In the genomic region with DNA sequence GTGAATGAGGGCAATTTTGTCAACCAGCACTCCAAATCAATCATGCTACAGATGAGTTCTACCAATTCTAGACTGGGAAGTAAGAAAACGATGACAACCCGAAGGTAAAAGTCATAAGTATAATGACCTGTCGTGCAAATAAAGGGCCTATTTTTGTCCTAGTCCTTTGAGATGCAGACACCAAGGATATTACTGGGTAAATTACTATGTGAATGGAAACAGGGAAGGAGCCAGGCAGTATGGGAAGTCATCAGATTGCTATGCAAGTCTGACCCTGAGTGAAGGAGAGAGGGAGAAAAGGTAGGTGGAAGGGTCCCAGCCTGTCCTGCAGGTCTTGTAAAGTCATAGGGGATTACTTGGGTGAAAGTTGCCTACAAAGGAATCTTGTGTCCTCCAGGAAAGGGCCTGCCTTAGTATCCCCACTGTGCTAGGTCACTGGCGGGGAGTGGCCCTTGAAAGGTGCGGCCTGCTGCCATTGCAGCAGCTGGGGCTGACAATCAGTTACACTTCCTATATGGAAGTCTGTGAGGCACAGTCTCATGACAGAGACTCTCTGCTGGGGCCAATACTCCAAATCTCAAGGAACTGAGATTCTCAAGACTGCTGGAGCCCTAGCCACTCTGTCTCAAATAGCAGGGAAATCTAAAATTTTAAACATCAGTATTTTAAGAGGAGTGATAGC, we compare ENCODE assay signal across 16 cellular contexts.
A peak's percentile ranks its signal among the peaks of the same experiment; 100 is the strongest.
DNase-seq lines count a peak whose midpoint lies in the region; ATAC-seq and TF ChIP-seq lines count a peak whose summit lies in the region.
"Had no signal": no experiment of that assay in that cellular context is flagged by ENCODE, and none has a peak within 500 bp of the region (broad histone marks: within the 10 kb centered on the region; RNA-seq: fewer than 3 reads in every experiment).

No MANE protein-coding gene starts in this region.

- H4K20me1 ChIP-seq in PC-3 (ENCODE audit: low read length) (no peaks in the 10 kb centered on the region), neural cell (ENCODE audit: insufficient read depth) (no peaks in the 10 kb centered on the region)

- TF ChIP-seq CTCF in PC-3 (conservative IDR thresholded peaks at IDR 0.05; ENCODE audit: low read depth, low read length) (no peak), esophagus squamous epithelium (IDR thresholded peaks at IDR 0.05) (no peak), neural cell (IDR thresholded peaks at IDR 0.05; ENCODE audit: poor library complexity, severe bottlenecking) (no peak), tibial artery (IDR thresholded peaks at IDR 0.05) (no peak)

- POLR2A ChIA-PET in PC-3 (lab: Charles Lee; ENCODE audit: unreplicated experiment), result no interaction called here

- H2AFZ ChIP-seq in PC-3 (ENCODE audit: low read length), result no peak overlapping the region
- H2AFZ ChIP-seq in neural cell (ENCODE audit: low read depth, low read length), result no peak overlapping the region

- H3K4me3 ChIP-seq in PC-3 (ENCODE audit: low read length) (no peak overlapping the region), esophagus squamous epithelium (no peak overlapping the region), neural cell (ENCODE audit: low read length) (peak overlapping the region; percentile 44), tibial artery (peak overlapping the region; percentile 37 to 38)
- H3K4me3 ChIP-seq: GM12878 had no signal

- intact Hi-C loops in PC-3 (cut with micrococcal nuclease), result no loop called here
- intact Hi-C loops in esophagus squamous epithelium (cut with DNase I), result loop anchor here (10.0 kb wide), 1 partner anchor 378 kb away; no protein-coding TSS in a partner anchor
- intact Hi-C loops in tibial artery (cut with DNase I; ENCODE audit: low total_unique reads), result no loop called here

- H3K4me3 Mint-ChIP-seq in activated CD8-positive, alpha-beta memory T cell treated with anti-CD3 and anti-CD28 coated beads, Interleukin-2, amount 10 ng/mL, durations not matched to agents 7 days and 5 days, result no peak overlapping the region
- H3K4me3 Mint-ChIP-seq: B cell, neural crest cell had no signal

- TF ChIP-seq EP300 in neural cell (conservative IDR thresholded peaks at IDR 0.05; ENCODE audit: poor library complexity, severe bottlenecking), result peak; percentile 78

- peak overlapping the region; percentile 19; the same call in 1 of the 2 replicates for H3K4me2 ChIP-seq in PC-3 (ENCODE audit: low read length)
- H3K4me2 ChIP-seq in neural cell (ENCODE audit: low read length), result no peak overlapping the region

- WGBS in esophagus squamous epithelium, 2 donors, result 67 to 85% methylated on average over 5 of the region's 5 CpGs

- ATAC-seq in PC-3, result peak; percentile 10; the same call in 1 of the 2 replicates
- ATAC-seq in activated CD8-positive, alpha-beta memory T cell treated with anti-CD3 and anti-CD28 coated beads, Interleukin-2, amount 10 ng/mL, durations not matched to agents 7 days and 5 days, result no peak
- no peak for ATAC-seq in HG02759 (IDR thresholded peaks at IDR 0.05; ENCODE audit: unreplicated experiment)
- no peak for ATAC-seq in GM18873 (IDR thresholded peaks at IDR 0.05; ENCODE audit: low FRiP score, unreplicated experiment)
- ATAC-seq: GM12878 had no signal

- H3K79me2 ChIP-seq in PC-3 (ENCODE audit: low read length) (no peaks in the 10 kb centered on the region), neural cell (replicated peaks; ENCODE audit: insufficient read depth, low read length) (no peaks in the 10 kb centered on the region)

- H3K27ac ChIP-seq in PC-3 (ENCODE audit: low read length) (no peak overlapping the region), esophagus squamous epithelium (peak overlapping the region in 3 of 4 donors; percentile 25 to 72 (median 31)), neural cell (ENCODE audit: low read length) (peak overlapping the region; percentile 51), tibial artery (peak overlapping the region; percentile 51 to 52)

- no peak for TF ChIP-seq POLR2A in esophagus squamous epithelium (IDR thresholded peaks at IDR 0.05)

- CTCF ChIA-PET in PC-3 (lab: Charles Lee), result no interaction called here
- CTCF ChIA-PET in activated CD8-positive, alpha-beta memory T cell treated with anti-CD3 and anti-CD28 coated beads, Interleukin-2, amount 10 ng/mL, durations not matched to agents 7 days and 5 days (lab: Charles Lee), result interaction anchor here (1.2 kb wide), 1 partner anchor 9 kb away, joined by 3 read pairs; no protein-coding TSS in a partner anchor

- peaks cover 31% of the 10 kb centered on the region for H3K36me3 Mint-ChIP-seq in activated CD8-positive, alpha-beta memory T cell treated with anti-CD3 and anti-CD28 coated beads, Interleukin-2, amount 10 ng/mL, durations not matched to agents 7 days and 5 days

- H3F3A ChIP-seq in PC-3 (ENCODE audit: low read length, unreplicated experiment) (no peaks in the 10 kb centered on the region), neural cell (ENCODE audit: insufficient read depth, low read length, poor library complexity, severe bottlenecking) (peaks cover 4% of the 10 kb centered on the region)

- no peaks in the 10 kb centered on the region for H3K27me3 Mint-ChIP-seq in activated CD8-positive, alpha-beta memory T cell treated with anti-CD3 and anti-CD28 coated beads, Interleukin-2, amount 10 ng/mL, durations not matched to agents 7 days and 5 days
- H3K27me3 Mint-ChIP-seq: B cell had no signal

- H3K27me3 ChIP-seq in PC-3 (ENCODE audit: low read length), result no peaks in the 10 kb centered on the region
- no peaks in the 10 kb centered on the region for H3K27me3 ChIP-seq in esophagus squamous epithelium
- H3K27me3 ChIP-seq in neural cell (ENCODE audit: insufficient read depth, low read depth, low read length), result no peaks in the 10 kb centered on the region
- no peaks in the 10 kb centered on the region for H3K27me3 ChIP-seq in tibial artery

- H3K4me1 Mint-ChIP-seq in activated CD8-positive, alpha-beta memory T cell treated with anti-CD3 and anti-CD28 coated beads, Interleukin-2, amount 10 ng/mL, durations not matched to agents 7 days and 5 days, result peaks cover 12% of the 10 kb centered on the region
- H3K4me1 Mint-ChIP-seq: B cell had no signal

- no peak for TF ChIP-seq RAD21 in neural cell (conservative IDR thresholded peaks at IDR 0.05)

- H3K36me3 ChIP-seq in PC-3 (ENCODE audit: low read depth, low read length) (no peaks in the 10 kb centered on the region), esophagus squamous epithelium (no peaks in the 10 kb centered on the region), neural cell (ENCODE audit: insufficient read depth, low read length) (peaks cover 4% of the 10 kb centered on the region), tibial artery (no peaks in the 10 kb centered on the region)

- H3K27ac Mint-ChIP-seq in activated CD8-positive, alpha-beta memory T cell treated with anti-CD3 and anti-CD28 coated beads, Interleukin-2, amount 10 ng/mL, durations not matched to agents 7 days and 5 days, result no peak overlapping the region
- H3K27ac Mint-ChIP-seq: B cell had no signal

- H3K9me2 ChIP-seq in PC-3 (replicated peaks; ENCODE audit: low read length) (no peaks in the 10 kb centered on the region), neural cell (ENCODE audit: insufficient read depth, low read length) (no peaks in the 10 kb centered on the region)

- BruUV-seq in PC-3 (replicated peaks; lab: Mats Ljungman, UMichigan), result no TSS peak

- H3K9ac ChIP-seq in PC-3 (ENCODE audit: low read length) (no peak overlapping the region), neural cell (ENCODE audit: low read length) (peak overlapping the region; percentile 10)

- H3K9me3 ChIP-seq in PC-3 (ENCODE audit: low read length), result no peaks in the 10 kb centered on the region
- H3K9me3 ChIP-seq in esophagus squamous epithelium, result no peaks in the 10 kb centered on the region
- H3K9me3 ChIP-seq in neural cell (ENCODE audit: low read length), result no peaks in the 10 kb centered on the region
- no peaks in the 10 kb centered on the region for H3K9me3 ChIP-seq in tibial artery

- peaks cover 5% of the 10 kb centered on the region; the same call in 1 of the 2 replicates for H3K4me1 ChIP-seq in PC-3 (ENCODE audit: insufficient read depth, low read length)
- peaks cover 0 to 15% (median 0%) of the 10 kb centered on the region in 3 donors for H3K4me1 ChIP-seq in esophagus squamous epithelium
- peaks cover 0 to 21% (median 8%) of the 10 kb centered on the region in 4 donors for H3K4me1 ChIP-seq in tibial artery

- DNase-seq in PC-3 (no peak), esophagus squamous epithelium (lab: John Stamatoyannopoulos, UW) (no peak), tibial artery (no peak), NCI-H526 (lab: John Stamatoyannopoulos, UW) (no peak)
- DNase-seq in activated CD8-positive, alpha-beta memory T cell treated with anti-CD3 and anti-CD28 coated beads, Interleukin-2, amount 10 ng/mL, durations not matched to agents 7 days and 5 days, result no peak
- DNase-seq: activated CD4-positive, CD25-positive, alpha-beta regulatory T cell; mammary epithelial cell; NCI-H1436; SHP77; T-helper 2 cell had no signal

- no peaks in the 10 kb centered on the region for H3K9me3 Mint-ChIP-seq in activated CD8-positive, alpha-beta memory T cell treated with anti-CD3 and anti-CD28 coated beads, Interleukin-2, amount 10 ng/mL, durations not matched to agents 7 days and 5 days (ENCODE audit: low read depth)
- H3K9me3 Mint-ChIP-seq: neural crest cell had no signal

TF ChIP-seq in neural cell, 6 proteins besides CTCF, POLR2A, EP300 and RAD21 (continues in another document):
- TF ChIP-seq, protein P1, sequence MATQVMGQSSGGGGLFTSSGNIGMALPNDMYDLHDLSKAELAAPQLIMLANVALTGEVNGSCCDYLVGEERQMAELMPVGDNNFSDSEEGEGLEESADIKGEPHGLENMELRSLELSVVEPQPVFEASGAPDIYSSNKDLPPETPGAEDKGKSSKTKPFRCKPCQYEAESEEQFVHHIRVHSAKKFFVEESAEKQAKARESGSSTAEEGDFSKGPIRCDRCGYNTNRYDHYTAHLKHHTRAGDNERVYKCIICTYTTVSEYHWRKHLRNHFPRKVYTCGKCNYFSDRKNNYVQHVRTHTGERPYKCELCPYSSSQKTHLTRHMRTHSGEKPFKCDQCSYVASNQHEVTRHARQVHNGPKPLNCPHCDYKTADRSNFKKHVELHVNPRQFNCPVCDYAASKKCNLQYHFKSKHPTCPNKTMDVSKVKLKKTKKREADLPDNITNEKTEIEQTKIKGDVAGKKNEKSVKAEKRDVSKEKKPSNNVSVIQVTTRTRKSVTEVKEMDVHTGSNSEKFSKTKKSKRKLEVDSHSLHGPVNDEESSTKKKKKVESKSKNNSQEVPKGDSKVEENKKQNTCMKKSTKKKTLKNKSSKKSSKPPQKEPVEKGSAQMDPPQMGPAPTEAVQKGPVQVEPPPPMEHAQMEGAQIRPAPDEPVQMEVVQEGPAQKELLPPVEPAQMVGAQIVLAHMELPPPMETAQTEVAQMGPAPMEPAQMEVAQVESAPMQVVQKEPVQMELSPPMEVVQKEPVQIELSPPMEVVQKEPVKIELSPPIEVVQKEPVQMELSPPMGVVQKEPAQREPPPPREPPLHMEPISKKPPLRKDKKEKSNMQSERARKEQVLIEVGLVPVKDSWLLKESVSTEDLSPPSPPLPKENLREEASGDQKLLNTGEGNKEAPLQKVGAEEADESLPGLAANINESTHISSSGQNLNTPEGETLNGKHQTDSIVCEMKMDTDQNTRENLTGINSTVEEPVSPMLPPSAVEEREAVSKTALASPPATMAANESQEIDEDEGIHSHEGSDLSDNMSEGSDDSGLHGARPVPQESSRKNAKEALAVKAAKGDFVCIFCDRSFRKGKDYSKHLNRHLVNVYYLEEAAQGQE (IDR thresholded peaks at IDR 0.05; ENCODE audit: borderline replicate concordance), result peak; percentile 26
- TF ChIP-seq POLR2AphosphoS5 (IDR thresholded peaks at IDR 0.05), result peak; percentile 59

Comparison
In these comparisons a context has a peak if more than half of its experiments do, and no peak if none do; other contexts are left out.
1. H3K4me3 ChIP-seq: peak in neural cell (single experiment) and tibial artery (2 of 2); none in PC-3 (single experiment) and esophagus squamous epithelium (0 of 4).